ENCODE assay signal across 11 cellular contexts in genomic region chr2:145484443-145485086, GRCh38.
A peak's percentile ranks its signal among the peaks of the same experiment; 100 is the strongest.
DNase-seq lines count a peak whose midpoint lies in the region; ATAC-seq and TF ChIP-seq lines count a peak whose summit lies in the region.
"Had no signal": no experiment of that assay in that cellular context is flagged by ENCODE, and none has a peak within 500 bp of the region (broad histone marks: within the 10 kb centered on the region; RNA-seq: fewer than 3 reads in every experiment).

No MANE protein-coding gene starts in this region.

- no peak overlapping the region for H3K27ac ChIP-seq in cardiac muscle cell
- no peak overlapping the region for H3K27ac ChIP-seq in upper lobe of right lung

- no peak overlapping the region for H3K4me3 ChIP-seq in cardiac muscle cell
- H3K4me3 ChIP-seq in fibroblast of pulmonary artery (replicated peaks; ENCODE audit: low read depth, low read length), result no peak overlapping the region
- H3K4me3 ChIP-seq in upper lobe of right lung, result no peak overlapping the region
- no peak overlapping the region for H3K4me3 ChIP-seq in BE2C (ENCODE audit: low read depth, low read length)

- no peak overlapping the region for H3K27ac Mint-ChIP-seq in mesothelial cell of epicardium

- H3K27me3 ChIP-seq in cardiac muscle cell (no peaks in the 10 kb centered on the region), upper lobe of right lung (no peaks in the 10 kb centered on the region), BE2C (no peaks in the 10 kb centered on the region)

- H3K4me1 ChIP-seq in cardiac muscle cell (ENCODE audit: low read depth) (no peaks in the 10 kb centered on the region), upper lobe of right lung (no peaks in the 10 kb centered on the region), BE2C (no peaks in the 10 kb centered on the region)

- no peaks in the 10 kb centered on the region for H3K36me3 Mint-ChIP-seq in mesothelial cell of epicardium

- intact Hi-C loops in cardiac septum (cut with DNase I) (no loop called here), upper lobe of right lung (cut with DNase I) (no loop called here)

- peak; percentile 5 to 68 for DNase-seq in cardiac muscle cell (ENCODE audit: low read depth in 1 of 2, low spot score in 1 of 2)
- no peak for DNase-seq in cardiac septum (ENCODE audit: low spot score)
- peak; percentile 67 for DNase-seq in RPMI7951 (ENCODE audit: low read depth)
- DNase-seq in fibroblast of pulmonary artery (ENCODE audit: low read depth), result peak; percentile 77
- DNase-seq in upper lobe of right lung, result no peak
- no peak for DNase-seq in BE2C
- DNase-seq in mesothelial cell of epicardium (ENCODE audit: low spot score in 2 of 2, unreplicated experiment in 2 of 2), result no peak
- DNase-seq: COR-L47; left cardiac atrium; NK-92 treated with Interleukin-12 subunit alpha and Interleukin-12 subunit beta, amount 100 ng/mL, for 24 hours had no signal

- ATAC-seq in upper lobe of right lung (no peak), HG02571 (IDR thresholded peaks at IDR 0.05; ENCODE audit: unreplicated experiment) (no peak)

- H3K36me3 ChIP-seq in cardiac muscle cell (no peaks in the 10 kb centered on the region), upper lobe of right lung (no peaks in the 10 kb centered on the region), BE2C (no peaks in the 10 kb centered on the region)

- no peaks in the 10 kb centered on the region for H3K9me3 ChIP-seq in cardiac muscle cell (ENCODE audit: low read depth)
- no peaks in the 10 kb centered on the region for H3K9me3 ChIP-seq in upper lobe of right lung
- no peaks in the 10 kb centered on the region for H3K9me3 ChIP-seq in BE2C

- peaks cover 12% of the 10 kb centered on the region for H3K4me1 Mint-ChIP-seq in mesothelial cell of epicardium

- no peak overlapping the region for H3K4me3 Mint-ChIP-seq in mesothelial cell of epicardium

- H3K9me3 Mint-ChIP-seq in mesothelial cell of epicardium, result no peaks in the 10 kb centered on the region

- no peaks in the 10 kb centered on the region for H3K27me3 Mint-ChIP-seq in mesothelial cell of epicardium (ENCODE audit: low read depth)

- TF ChIP-seq CTCF in cardiac muscle cell (IDR thresholded peaks at IDR 0.05; ENCODE audit: low read depth, low read length), result peak; percentile 35
- peak; percentile 35 for TF ChIP-seq CTCF in fibroblast of pulmonary artery (IDR thresholded peaks at IDR 0.05; ENCODE audit: low read length, missing control alignments)
- peak; percentile 6 for TF ChIP-seq CTCF in upper lobe of right lung (IDR thresholded peaks at IDR 0.05)
- TF ChIP-seq CTCF in BE2C (IDR thresholded peaks at IDR 0.05; ENCODE audit: low read depth, low read length), result no peak
- TF ChIP-seq CTCF in mesothelial cell of epicardium (IDR thresholded peaks at IDR 0.05; ENCODE audit: unreplicated experiment), result no peak

Comparison
In these comparisons a context has a peak if more than half of its experiments do, and no peak if none do; other contexts are left out.
1. DNase-seq: peak in cardiac muscle cell (2 of 2), RPMI7951 (single experiment) and fibroblast of pulmonary artery (single experiment); none in cardiac septum (single experiment), upper lobe of right lung (single experiment), BE2C (single experiment) and mesothelial cell of epicardium (0 of 2).
2. CTCF ChIP-seq: peak in cardiac muscle cell (single experiment), fibroblast of pulmonary artery (single experiment) and upper lobe of right lung (single experiment); none in BE2C (single experiment) and mesothelial cell of epicardium (single experiment).